12 cellular contexts compared by ENCODE assay signal in the genomic region with DNA sequence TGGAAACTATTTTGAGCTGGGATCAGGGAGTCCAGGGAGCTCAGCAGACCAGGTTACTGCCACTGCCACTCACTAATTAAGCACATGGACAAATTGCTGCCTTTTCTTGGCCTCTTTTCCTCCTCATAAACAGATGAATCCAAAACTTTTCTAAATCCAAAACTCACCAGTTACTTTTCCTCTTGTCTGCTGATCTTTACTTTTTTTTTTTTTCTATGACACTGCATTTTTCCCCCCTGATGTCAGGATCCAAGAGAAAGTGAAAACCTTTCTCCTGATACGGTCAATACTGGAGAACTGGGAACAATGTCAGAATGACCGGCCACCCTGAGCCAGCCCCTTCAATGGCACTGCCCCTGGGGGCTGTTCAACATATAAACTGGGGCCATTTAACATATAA.
DNase-seq lines count a peak whose midpoint lies in the region; ATAC-seq and TF ChIP-seq lines count a peak whose summit lies in the region.
"Had no signal": no experiment of that assay in that cellular context is flagged by ENCODE, and none has a peak within 500 bp of the region (broad histone marks: within the 10 kb centered on the region; RNA-seq: fewer than 3 reads in every experiment).

No MANE protein-coding gene starts in this region.

- H3K27ac ChIP-seq in right atrium auricular region (peak overlapping the region; percentile 22 to 59), thyroid gland (peak overlapping the region in 1 of 3 donors; percentile 33)
- H3K27ac ChIP-seq: cardiac muscle cell, parathyroid adenoma had no signal

- H3K4me1 ChIP-seq in Caco-2 (peaks cover 27% of the 10 kb centered on the region), right atrium auricular region (peaks cover 0 to 30% of the 10 kb centered on the region in 2 donors), skeletal muscle satellite cell (ENCODE audit: control insufficient read depth, insufficient read depth, low read length) (peaks cover 21% of the 10 kb centered on the region), thyroid gland (peaks cover 0 to 20% of the 10 kb centered on the region in 2 donors)
- H3K4me1 ChIP-seq: parathyroid adenoma had no signal

- TF ChIP-seq CTCF in Caco-2 (IDR thresholded peaks at IDR 0.05; ENCODE audit: insufficient read depth in 1 of 2, low read depth in 1 of 2, low read length in 1 of 2, severe bottlenecking in 1 of 2, unreplicated experiment in 1 of 2) (no peak), right atrium auricular region (IDR thresholded peaks at IDR 0.05) (no peak), WTC11 (IDR thresholded peaks at IDR 0.05) (no peak), thyroid gland (IDR thresholded peaks at IDR 0.05) (no peak)

- TF ChIP-seq POLR2A in thyroid gland (IDR thresholded peaks at IDR 0.05): no peak

- H3K27ac Mint-ChIP-seq in Caco-2 (ENCODE audit: unreplicated experiment) (peak overlapping the region; percentile 73), WTC11 (no peak overlapping the region)
- H3K27ac Mint-ChIP-seq: CD14-positive monocyte had no signal

- 67 to 72% methylated on average over 2 of the region's 2 CpGs for WGBS in thyroid gland, 2 donors

- H3K36me3 Mint-ChIP-seq in Caco-2 (ENCODE audit: insufficient read depth, unreplicated experiment): peaks cover 25% of the 10 kb centered on the region
- peaks cover 8% of the 10 kb centered on the region; the same call in 1 of the 2 replicates for H3K36me3 Mint-ChIP-seq in WTC11
- H3K36me3 Mint-ChIP-seq: CD14-positive monocyte had no signal

- H3K9me3 Mint-ChIP-seq in Caco-2 (ENCODE audit: unreplicated experiment) (peaks cover 16% of the 10 kb centered on the region), WTC11 (peaks cover 17% of the 10 kb centered on the region)

- H3K9me3 ChIP-seq in Caco-2: peaks cover 9% of the 10 kb centered on the region
- peaks cover 0 to 14% of the 10 kb centered on the region in 2 donors for H3K9me3 ChIP-seq in right atrium auricular region
- no peaks in the 10 kb centered on the region for H3K9me3 ChIP-seq in skeletal muscle satellite cell (replicated peaks; ENCODE audit: low read length)
- H3K9me3 ChIP-seq in thyroid gland: no peaks in the 10 kb centered on the region

- POLR2A ChIA-PET in Caco-2 (lab: Charles Lee) (no interaction called here), WTC11 (lab: Charles Lee) (no interaction called here)

- no peaks in the 10 kb centered on the region for H3K27me3 ChIP-seq in Caco-2 (replicated peaks; ENCODE audit: control insufficient read depth, insufficient read depth, low read length)
- no peaks in the 10 kb centered on the region for H3K27me3 ChIP-seq in right atrium auricular region
- peaks cover 3% of the 10 kb centered on the region for H3K27me3 ChIP-seq in skeletal muscle satellite cell (ENCODE audit: control insufficient read depth, insufficient read depth, low read length)
- no peaks in the 10 kb centered on the region for H3K27me3 ChIP-seq in thyroid gland
- H3K27me3 ChIP-seq: cardiac muscle cell had no signal

- DNase-seq in Caco-2: peak in 1 of 2 experiments; percentile 7
- DNase-seq in amniotic epithelial cell (ENCODE audit: low read depth): peak; percentile 21
- DNase-seq in right atrium auricular region (ENCODE audit: low spot score): no peak
- no peak for DNase-seq in WTC11 (ENCODE audit: low spot score)
- DNase-seq in G401 (ENCODE audit: low spot score): no peak
- DNase-seq in thyroid gland: no peak
- DNase-seq in putamen (ENCODE audit: low spot score): no peak
- DNase-seq: NCI-H2081 treated with DMSO at 0.1 percent for 48 hours had no signal

- H3K4me2 ChIP-seq in skeletal muscle satellite cell (ENCODE audit: low read length): peak overlapping the region; percentile 73

- H3K27me3 Mint-ChIP-seq in Caco-2 (ENCODE audit: insufficient read depth, unreplicated experiment) (no peaks in the 10 kb centered on the region), WTC11 (ENCODE audit: low read depth) (no peaks in the 10 kb centered on the region)

- H3K4me3 ChIP-seq in Caco-2 (ENCODE audit: low read depth, low read length): no peak overlapping the region
- no peak overlapping the region for H3K4me3 ChIP-seq in right atrium auricular region
- H3K4me3 ChIP-seq in skeletal muscle satellite cell (ENCODE audit: low read length): peak overlapping the region; percentile 32
- H3K4me3 ChIP-seq in thyroid gland (replicated peaks in 1 of 3): no peak overlapping the region
- H3K4me3 ChIP-seq: cardiac muscle cell had no signal

- peaks cover 25% of the 10 kb centered on the region for H3K4me1 Mint-ChIP-seq in Caco-2 (ENCODE audit: low read depth, unreplicated experiment)
- H3K4me1 Mint-ChIP-seq in WTC11: 0 out of 2 replicates have a peak, but pooled peaks cover 3% of the 10 kb centered on the region

- in situ Hi-C loops in G401 (cut with HindIII; ENCODE audit: low sequenced_read_pairs): no loop called here

- H3K36me3 ChIP-seq in Caco-2 (ENCODE audit: control insufficient read depth, insufficient read depth, low read length) (no peaks in the 10 kb centered on the region), right atrium auricular region (no peaks in the 10 kb centered on the region), skeletal muscle satellite cell (ENCODE audit: insufficient read depth, low read length) (no peaks in the 10 kb centered on the region), thyroid gland (no peaks in the 10 kb centered on the region)
- H3K36me3 ChIP-seq: cardiac muscle cell had no signal

- no peak for ATAC-seq in WTC11

- H3K9ac ChIP-seq in skeletal muscle satellite cell (ENCODE audit: low read depth, low read length): peak overlapping the region; percentile 68
- H3K9ac ChIP-seq: parathyroid adenoma had no signal

- peak overlapping the region; percentile 7 for H3K4me3 Mint-ChIP-seq in Caco-2 (ENCODE audit: unreplicated experiment)
- H3K4me3 Mint-ChIP-seq in WTC11: no peak overlapping the region
- H3K4me3 Mint-ChIP-seq: CD14-positive monocyte had no signal

- TSS peak; percentile 78 for BruUV-seq in Caco-2 (replicated peaks; lab: Mats Ljungman, UMichigan)

- intact Hi-C loops in Caco-2 (cut with micrococcal nuclease; ENCODE audit: unreplicated experiment) (no loop called here), thyroid gland (cut with DNase I) (no loop called here)

- CTCF ChIA-PET in Caco-2 (lab: Charles Lee): no interaction called here
- CTCF ChIA-PET in WTC11 (lab: Charles Lee): interaction anchor here (0.6 kb wide), 1 partner anchor 532 kb away, joined by 3 read pairs; no protein-coding TSS in a partner anchor

TF ChIP-seq in WTC11, 78 proteins besides CTCF, POLR2A, EP300 and RAD21:
- TF ChIP-seq, protein P1, sequence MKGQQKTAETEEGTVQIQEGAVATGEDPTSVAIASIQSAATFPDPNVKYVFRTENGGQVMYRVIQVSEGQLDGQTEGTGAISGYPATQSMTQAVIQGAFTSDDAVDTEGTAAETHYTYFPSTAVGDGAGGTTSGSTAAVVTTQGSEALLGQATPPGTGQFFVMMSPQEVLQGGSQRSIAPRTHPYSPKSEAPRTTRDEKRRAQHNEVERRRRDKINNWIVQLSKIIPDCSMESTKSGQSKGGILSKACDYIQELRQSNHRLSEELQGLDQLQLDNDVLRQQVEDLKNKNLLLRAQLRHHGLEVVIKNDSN (CRISPR knock-in tag; IDR thresholded peaks at IDR 0.05): no peak
- TF ChIP-seq SMAD4 (CRISPR knock-in tag; IDR thresholded peaks at IDR 0.05) (no peak), MYBL2 (CRISPR knock-in tag; IDR thresholded peaks at IDR 0.05) (no peak), FOXK1 (CRISPR knock-in tag; IDR thresholded peaks at IDR 0.05) (no peak), JAZF1 (CRISPR knock-in tag; IDR thresholded peaks at IDR 0.05) (no peak), NFE2L1 (CRISPR knock-in tag; IDR thresholded peaks at IDR 0.05) (no peak), ZNF138 (CRISPR knock-in tag; conservative IDR thresholded peaks at IDR 0.05) (no peak), ZNF423 (CRISPR knock-in tag; IDR thresholded peaks at IDR 0.05) (no peak)
- TF ChIP-seq, protein P2, sequence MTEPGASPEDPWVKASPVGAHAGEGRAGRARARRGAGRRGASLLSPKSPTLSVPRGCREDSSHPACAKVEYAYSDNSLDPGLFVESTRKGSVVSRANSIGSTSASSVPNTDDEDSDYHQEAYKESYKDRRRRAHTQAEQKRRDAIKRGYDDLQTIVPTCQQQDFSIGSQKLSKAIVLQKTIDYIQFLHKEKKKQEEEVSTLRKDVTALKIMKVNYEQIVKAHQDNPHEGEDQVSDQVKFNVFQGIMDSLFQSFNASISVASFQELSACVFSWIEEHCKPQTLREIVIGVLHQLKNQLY (CRISPR knock-in tag; IDR thresholded peaks at IDR 0.05): no peak
- TF ChIP-seq, protein P3, sequence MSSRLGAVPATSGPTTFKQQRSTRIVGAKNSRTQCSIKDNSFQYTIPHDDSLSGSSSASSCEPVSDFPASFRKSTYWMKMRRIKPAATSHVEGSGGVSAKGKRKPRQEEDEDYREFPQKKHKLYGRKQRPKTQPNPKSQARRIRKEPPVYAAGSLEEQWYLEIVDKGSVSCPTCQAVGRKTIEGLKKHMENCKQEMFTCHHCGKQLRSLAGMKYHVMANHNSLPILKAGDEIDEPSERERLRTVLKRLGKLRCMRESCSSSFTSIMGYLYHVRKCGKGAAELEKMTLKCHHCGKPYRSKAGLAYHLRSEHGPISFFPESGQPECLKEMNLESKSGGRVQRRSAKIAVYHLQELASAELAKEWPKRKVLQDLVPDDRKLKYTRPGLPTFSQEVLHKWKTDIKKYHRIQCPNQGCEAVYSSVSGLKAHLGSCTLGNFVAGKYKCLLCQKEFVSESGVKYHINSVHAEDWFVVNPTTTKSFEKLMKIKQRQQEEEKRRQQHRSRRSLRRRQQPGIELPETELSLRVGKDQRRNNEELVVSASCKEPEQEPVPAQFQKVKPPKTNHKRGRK (CRISPR knock-in tag; IDR thresholded peaks at IDR 0.05; ENCODE audit: borderline replicate concordance): no peak
- TF ChIP-seq, protein P4, sequence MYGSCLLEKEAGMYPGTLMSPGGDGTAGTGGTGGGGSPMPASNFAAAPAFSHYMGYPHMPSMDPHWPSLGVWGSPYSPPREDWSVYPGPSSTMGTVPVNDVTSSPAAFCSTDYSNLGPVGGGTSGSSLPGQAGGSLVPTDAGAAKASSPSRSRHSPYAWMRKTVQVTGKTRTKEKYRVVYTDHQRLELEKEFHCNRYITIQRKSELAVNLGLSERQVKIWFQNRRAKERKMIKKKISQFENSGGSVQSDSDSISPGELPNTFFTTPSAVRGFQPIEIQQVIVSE (CRISPR knock-in tag; IDR thresholded peaks at IDR 0.05; ENCODE audit: borderline replicate concordance): no peak
